18 cellular contexts compared by ENCODE assay signal in the genomic region with DNA sequence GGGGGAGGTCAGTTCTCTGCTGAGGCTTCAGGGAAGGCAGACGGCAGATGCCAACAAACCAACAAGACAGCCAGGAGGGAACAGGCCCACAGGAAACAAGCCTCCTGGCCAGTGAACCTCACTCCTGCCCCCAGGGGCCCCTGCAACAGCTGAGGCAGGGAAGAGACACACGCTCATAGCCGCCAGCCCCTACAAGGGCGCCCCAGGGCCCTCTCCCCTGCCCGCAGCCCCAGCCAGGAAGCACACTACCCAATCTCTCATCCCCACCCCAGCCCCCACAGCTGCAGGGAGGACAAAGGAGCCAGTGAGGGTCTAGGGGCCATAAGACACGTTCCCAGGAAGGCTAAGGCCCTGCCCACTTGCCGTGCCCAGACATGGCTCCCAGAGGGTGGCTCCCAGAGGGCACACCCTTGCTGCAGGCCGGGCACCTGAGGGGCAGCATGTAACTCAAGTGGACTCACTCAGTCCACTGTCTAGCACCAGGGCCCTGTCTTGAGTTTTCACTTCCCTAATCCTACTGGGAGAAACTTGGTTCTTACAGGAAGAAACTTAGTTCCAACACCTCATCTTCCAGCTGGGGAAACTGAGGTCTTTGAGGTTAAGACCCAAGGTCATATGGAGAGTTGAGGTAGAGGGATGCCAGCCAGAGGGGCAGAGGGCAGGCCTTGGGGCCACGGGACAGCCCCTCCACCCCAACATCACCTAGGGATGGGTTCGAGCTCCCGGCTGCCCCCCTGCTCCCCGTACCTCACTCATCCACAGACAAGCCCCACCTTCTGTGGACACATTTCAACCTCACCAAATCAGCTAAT. TPM values are rescaled to one million over a fixed set of nuclear protein-coding genes. Genes with fewer than 3 reads are reported as not detected.
A peak's percentile ranks its signal among the peaks of the same experiment; 100 is the strongest.
DNase-seq lines count a peak whose midpoint lies in the region; ATAC-seq and TF ChIP-seq lines count a peak whose summit lies in the region.
"Had no signal": no experiment of that assay in that cellular context is flagged by ENCODE, and none has a peak within 500 bp of the region (broad histone marks: within the 10 kb centered on the region; RNA-seq: fewer than 3 reads in every experiment).

No MANE protein-coding gene starts in this region.

- ATAC-seq in activated naive CD8-positive, alpha-beta T cell treated with anti-CD3 and anti-CD28 coated beads, Interleukin-2, amount 50 U/mL, for 24 hours = no peak
- ATAC-seq in GM19395 (IDR thresholded peaks at IDR 0.05; ENCODE audit: unreplicated experiment) = no peak
- ATAC-seq: body of pancreas, PC-3, WTC11 had no signal

- H3K27me3 Mint-ChIP-seq in activated CD4-positive, alpha-beta T cell treated with anti-CD3 and anti-CD28 coated beads, Interleukin-2, amount 10 ng/mL, durations not matched to agents 24 days and 14 days = no peaks in the 10 kb centered on the region
- H3K27me3 Mint-ChIP-seq in IgD-negative memory B cell (no peaks in the 10 kb centered on the region), nephron progenitor cell (ENCODE audit: low read depth, poor library complexity) (peaks cover 14% of the 10 kb centered on the region)
- no peaks in the 10 kb centered on the region for H3K27me3 Mint-ChIP-seq in activated naive CD8-positive, alpha-beta T cell treated with anti-CD3 and anti-CD28 coated beads, Interleukin-2, amount 50 U/mL, for 24 hours

- peaks cover 1% of the 10 kb centered on the region for H3K36me3 Mint-ChIP-seq in activated CD4-positive, alpha-beta T cell treated with anti-CD3 and anti-CD28 coated beads, Interleukin-2, amount 10 ng/mL, durations not matched to agents 24 days and 14 days (ENCODE audit: low read depth)
- H3K36me3 Mint-ChIP-seq in IgD-negative memory B cell (no peaks in the 10 kb centered on the region), nephron progenitor cell (ENCODE audit: low read depth) (no peaks in the 10 kb centered on the region)
- no peaks in the 10 kb centered on the region for H3K36me3 Mint-ChIP-seq in activated naive CD8-positive, alpha-beta T cell treated with anti-CD3 and anti-CD28 coated beads, Interleukin-2, amount 50 U/mL, for 24 hours (ENCODE audit: low read depth)

- H3K9me3 Mint-ChIP-seq in activated CD4-positive, alpha-beta T cell treated with anti-CD3 and anti-CD28 coated beads, Interleukin-2, amount 10 ng/mL, durations not matched to agents 24 days and 14 days = no peaks in the 10 kb centered on the region
- H3K9me3 Mint-ChIP-seq in IgD-negative memory B cell (no peaks in the 10 kb centered on the region), nephron progenitor cell (no peaks in the 10 kb centered on the region)
- H3K9me3 Mint-ChIP-seq in activated naive CD8-positive, alpha-beta T cell treated with anti-CD3 and anti-CD28 coated beads, Interleukin-2, amount 50 U/mL, for 24 hours = no peaks in the 10 kb centered on the region
- H3K9me3 Mint-ChIP-seq: WTC11 had no signal

- peak overlapping the region; percentile 88 for H3K27ac Mint-ChIP-seq in activated CD4-positive, alpha-beta T cell treated with anti-CD3 and anti-CD28 coated beads, Interleukin-2, amount 10 ng/mL, durations not matched to agents 24 days and 14 days
- H3K27ac Mint-ChIP-seq in IgD-negative memory B cell = peak overlapping the region in 2 of 3 donors; percentile 39 to 40
- H3K27ac Mint-ChIP-seq in activated naive CD8-positive, alpha-beta T cell treated with anti-CD3 and anti-CD28 coated beads, Interleukin-2, amount 50 U/mL, for 24 hours = no peak overlapping the region
- no peak overlapping the region for H3K27ac Mint-ChIP-seq in nephron progenitor cell
- H3K27ac Mint-ChIP-seq: WTC11 had no signal

- TF ChIP-seq CTCF in nephron progenitor cell (IDR thresholded peaks at IDR 0.05) = no peak

- peak overlapping the region; percentile 87 for H3K4me3 Mint-ChIP-seq in activated CD4-positive, alpha-beta T cell treated with anti-CD3 and anti-CD28 coated beads, Interleukin-2, amount 10 ng/mL, durations not matched to agents 24 days and 14 days
- H3K4me3 Mint-ChIP-seq in IgD-negative memory B cell (peak overlapping the region in 1 of 4 donors; percentile 63), nephron progenitor cell (peak overlapping the region; percentile 52)
- H3K4me3 Mint-ChIP-seq in activated naive CD8-positive, alpha-beta T cell treated with anti-CD3 and anti-CD28 coated beads, Interleukin-2, amount 50 U/mL, for 24 hours = peak overlapping the region; percentile 59
- H3K4me3 Mint-ChIP-seq: WTC11 had no signal

- peaks cover 32% of the 10 kb centered on the region for H3K4me1 Mint-ChIP-seq in activated CD4-positive, alpha-beta T cell treated with anti-CD3 and anti-CD28 coated beads, Interleukin-2, amount 10 ng/mL, durations not matched to agents 24 days and 14 days
- no peaks in the 10 kb centered on the region for H3K4me1 Mint-ChIP-seq in IgD-negative memory B cell
- peaks cover 11% of the 10 kb centered on the region for H3K4me1 Mint-ChIP-seq in activated naive CD8-positive, alpha-beta T cell treated with anti-CD3 and anti-CD28 coated beads, Interleukin-2, amount 50 U/mL, for 24 hours
- peaks cover 57% of the 10 kb centered on the region for H3K4me1 Mint-ChIP-seq in nephron progenitor cell

- intact Hi-C loops in activated CD4-positive, alpha-beta T cell treated with anti-CD3 and anti-CD28 coated beads, Interleukin-2, amount 10 ng/mL, durations not matched to agents 24 days and 14 days (cut with micrococcal nuclease) = no loop called here

- no peak for DNase-seq in activated CD4-positive, alpha-beta T cell treated with anti-CD3 and anti-CD28 coated beads, Interleukin-2, amount 10 ng/mL, durations not matched to agents 24 days and 14 days
- DNase-seq in activated CD4-positive, alpha-beta T cell treated with anti-CD3 and anti-CD28 coated beads, Interleukin-2, amount 50 U/mL, for 48 hours = no peak
- no peak for DNase-seq in activated naive CD8-positive, alpha-beta T cell treated with anti-CD3 and anti-CD28 coated beads, Interleukin-2, amount 50 U/mL, for 24 hours
- no peak for DNase-seq in nephron progenitor cell
- DNase-seq in ecto neural progenitor cell (ENCODE audit: low spot score) = no peak
- no peak for DNase-seq in stimulated activated CD4-positive, alpha-beta T cell treated with anti-CD3 and anti-CD28 coated beads, Interleukin-4, amount 100 ng/mL, for 1 hour
- DNase-seq: body of pancreas; effector CD8-positive, alpha-beta T cell; IMR-90; NCI-H1436 treated with DMSO at 0.1 percent for 48 hours; NCI-H446 treated with DMSO at 0.1 percent for 48 hours; PC-3; stomach had no signal

RNA-seq across cellular contexts. Expression of gene EMX1, which starts 37.3 kb away (rescaled TPM):
- 0.09 TPM in 1 of 2 replicates, not detected in the other for total RNA-seq in activated CD4-positive, alpha-beta T cell treated with anti-CD3 and anti-CD28 coated beads, Interleukin-2, amount 10 ng/mL, durations not matched to agents 24 days and 14 days
- not detected for polyA plus RNA-seq in IgD-negative memory B cell
- total RNA-seq: A673, IMR-90, PC-3, skeletal muscle tissue had no signal
- polyA plus RNA-seq: IMR-90 had no signal

Comparison
In these comparisons a context has a peak if more than half of its experiments do, and no peak if none do; other contexts are left out.
1. H3K27ac Mint-ChIP-seq: peak in activated CD4-positive, alpha-beta T cell treated with anti-CD3 and anti-CD28 coated beads, Interleukin-2, amount 10 ng/mL, durations not matched to agents 24 days and 14 days (single experiment) and IgD-negative memory B cell (2 of 3); none in activated naive CD8-positive, alpha-beta T cell treated with anti-CD3 and anti-CD28 coated beads, Interleukin-2, amount 50 U/mL, for 24 hours (single experiment) and nephron progenitor cell (single experiment).